10 cellular contexts compared by ENCODE assay signal in genomic region chr7:94170836-94171235, GRCh38.
A peak's percentile ranks its signal among the peaks of the same experiment; 100 is the strongest.
DNase-seq lines count a peak whose midpoint lies in the region; ATAC-seq and TF ChIP-seq lines count a peak whose summit lies in the region.
"Had no signal": no experiment of that assay in that cellular context is flagged by ENCODE, and none has a peak within 500 bp of the region (broad histone marks: within the 10 kb centered on the region; RNA-seq: fewer than 3 reads in every experiment).

No MANE protein-coding gene starts in this region.

- H3K4me3 Mint-ChIP-seq in mesothelial cell of epicardium, result no peak overlapping the region

- TF ChIP-seq CTCF in left ventricle myocardium inferior (IDR thresholded peaks at IDR 0.05; ENCODE audit: borderline replicate concordance), result no peak
- no peak for TF ChIP-seq CTCF in mesothelial cell of epicardium (IDR thresholded peaks at IDR 0.05; ENCODE audit: unreplicated experiment)
- no peak for TF ChIP-seq CTCF in testis (IDR thresholded peaks at IDR 0.05)

- DNase-seq in left ventricle myocardium inferior (no peak), Right ventricle myocardium superior (no peak), mesothelial cell of epicardium (ENCODE audit: low spot score in 2 of 2, unreplicated experiment in 2 of 2) (no peak), testis (no peak), posterior cingulate gyrus (no peak), HuH-7 (ENCODE audit: low spot score) (no peak)
- DNase-seq: central memory CD4-positive, alpha-beta T cell; GDM1 had no signal

- no peaks in the 10 kb centered on the region for H3K27me3 Mint-ChIP-seq in mesothelial cell of epicardium (ENCODE audit: low read depth)

- H3K4me3 ChIP-seq in left ventricle myocardium inferior (no peak overlapping the region), testis (no peak overlapping the region)

- peaks cover 22% of the 10 kb centered on the region for H3K4me1 ChIP-seq in left ventricle myocardium inferior
- no peaks in the 10 kb centered on the region for H3K4me1 ChIP-seq in testis

- H3K27ac Mint-ChIP-seq in mesothelial cell of epicardium, result no peak overlapping the region

- H3K36me3 Mint-ChIP-seq in mesothelial cell of epicardium, result no peaks in the 10 kb centered on the region

- peak overlapping the region; percentile 41 for H3K27ac ChIP-seq in left ventricle myocardium inferior (replicated peaks)
- no peak overlapping the region for H3K27ac ChIP-seq in testis

- no peaks in the 10 kb centered on the region for H3K4me1 Mint-ChIP-seq in mesothelial cell of epicardium

- ATAC-seq in Right ventricle myocardium superior (ENCODE audit: poor library complexity) (no peak), HG02642 (IDR thresholded peaks at IDR 0.05; ENCODE audit: poor library complexity, unreplicated experiment) (peak; percentile 92), HG03460 (IDR thresholded peaks at IDR 0.05; ENCODE audit: unreplicated experiment) (peak; percentile 89)

- H3K36me3 ChIP-seq in left ventricle myocardium inferior, result no peaks in the 10 kb centered on the region
- no peaks in the 10 kb centered on the region for H3K36me3 ChIP-seq in testis (ENCODE audit: low read depth, missing control alignments)

- intact Hi-C loops in left ventricle myocardium inferior (cut with micrococcal nuclease) (no loop called here), Right ventricle myocardium superior (cut with DNase I) (no loop called here), testis (cut with DNase I; ENCODE audit: low total_unique reads) (no loop called here), posterior cingulate gyrus (cut with DNase I) (no loop called here)

- TF ChIP-seq POLR2A in testis (IDR thresholded peaks at IDR 0.05), result no peak

- H3K9me3 Mint-ChIP-seq in mesothelial cell of epicardium, result peaks cover 5% of the 10 kb centered on the region

- no peaks in the 10 kb centered on the region for H3K9me3 ChIP-seq in left ventricle myocardium inferior (replicated peaks)
- H3K9me3 ChIP-seq in testis, result no peaks in the 10 kb centered on the region

- H3K27me3 ChIP-seq in left ventricle myocardium inferior (ENCODE audit: low read depth) (no peaks in the 10 kb centered on the region), testis (no peaks in the 10 kb centered on the region)
